ENCODE assay signal across 18 cellular contexts in the genomic region with DNA sequence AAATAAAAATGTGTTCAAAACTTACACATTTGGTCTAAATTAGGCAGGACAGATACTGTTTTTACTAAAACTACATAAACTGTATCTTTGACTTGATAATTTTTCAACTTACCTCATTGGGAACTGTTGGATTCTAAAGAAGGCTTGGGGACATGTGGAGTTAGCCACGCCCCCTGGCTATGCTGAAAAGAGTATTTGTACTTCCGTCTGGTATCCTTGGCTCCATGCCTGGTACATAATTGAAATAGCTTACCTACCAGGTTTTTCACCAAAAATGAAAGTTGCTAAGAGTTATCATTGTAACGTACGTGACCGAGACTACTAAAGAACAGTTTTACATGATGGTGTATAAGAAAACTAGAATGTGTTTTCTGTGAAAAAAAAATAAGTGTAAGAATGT.
DNase-seq lines count a peak whose midpoint lies in the region; ATAC-seq and TF ChIP-seq lines count a peak whose summit lies in the region.
"Had no signal": no experiment of that assay in that cellular context is flagged by ENCODE, and none has a peak within 500 bp of the region (broad histone marks: within the 10 kb centered on the region; RNA-seq: fewer than 3 reads in every experiment).

No MANE protein-coding gene starts in this region.

- H3K79me1 ChIP-seq in trophoblast cell (ENCODE audit: low read length) = no peaks in the 10 kb centered on the region

- H3K9ac ChIP-seq in trophoblast cell (ENCODE audit: low read length) = no peak overlapping the region
- H3K9ac ChIP-seq: neural progenitor cell had no signal

- peaks cover 2% of the 10 kb centered on the region for H3K9me3 Mint-ChIP-seq in chondrocyte (ENCODE audit: low read depth)

- no peak for ATAC-seq in HG03520 (IDR thresholded peaks at IDR 0.05; ENCODE audit: unreplicated experiment)
- ATAC-seq: activated CD8-positive, alpha-beta memory T cell treated with anti-CD3 and anti-CD28 coated beads, Interleukin-2, amount 10 ng/mL, durations not matched to agents 7 days and 5 days; activated T-helper 17 cell treated with anti-CD3 and anti-CD28 coated beads, Interleukin-2, amount 50 U/mL, for 72 hours; gastrocnemius medialis; mucosa of descending colon; Panc1 had no signal

- no peaks in the 10 kb centered on the region for H3K4me1 ChIP-seq in trophoblast cell (ENCODE audit: control insufficient read depth in 1 of 2, insufficient read depth in 2 of 2, low read length in 2 of 2)
- H3K4me1 ChIP-seq: gastrocnemius medialis, neural progenitor cell had no signal

- H4K12ac ChIP-seq in trophoblast cell (ENCODE audit: low read depth, low read length) = no peak overlapping the region

- DNase-seq in NCI-H748 (lab: John Stamatoyannopoulos, UW; ENCODE audit: unreplicated experiment) (peak; percentile 17), NCI-H748 treated with DMSO at 0.1 percent for 48 hours (lab: John Stamatoyannopoulos, UW) (no peak), NCI-H69 (lab: John Stamatoyannopoulos, UW) (peak; percentile 14), chondrocyte (ENCODE audit: low spot score) (no peak), trophoblast cell (peak; percentile 10 to 51), NCI-H1417 (lab: John Stamatoyannopoulos, UW) (no peak)
- no peak for DNase-seq in stimulated activated CD4-positive, alpha-beta T cell treated with anti-CD3 and anti-CD28 coated beads, Interleukin-4, amount 100 ng/mL, for 1 hour
- DNase-seq: activated CD8-positive, alpha-beta memory T cell treated with anti-CD3 and anti-CD28 coated beads, Interleukin-2, amount 10 ng/mL, durations not matched to agents 7 days and 5 days; DND-41; gastrocnemius medialis; NCI-H1092 treated with DMSO at 0.1 percent for 48 hours; NCI-H2171 treated with DMSO at 0.1 percent for 48 hours; substantia nigra had no signal

- no peak overlapping the region for H4K8ac ChIP-seq in trophoblast cell (ENCODE audit: low read depth, low read length)

- H3K23ac ChIP-seq in trophoblast cell (ENCODE audit: low read length) = no peak overlapping the region

- no peak overlapping the region for H2AK5ac ChIP-seq in trophoblast cell (ENCODE audit: low read length)

- H3K4me3 Mint-ChIP-seq in chondrocyte (ENCODE audit: unreplicated experiment) = no peak overlapping the region
- H3K4me3 Mint-ChIP-seq: activated CD8-positive, alpha-beta memory T cell treated with anti-CD3 and anti-CD28 coated beads, Interleukin-2, amount 10 ng/mL, durations not matched to agents 7 days and 5 days; activated T-helper 17 cell treated with anti-CD3 and anti-CD28 coated beads, Interleukin-2, amount 50 U/mL, for 72 hours; neural progenitor cell had no signal

- H3K4me3 ChIP-seq in trophoblast cell (ENCODE audit: low read depth, low read length) = no peak overlapping the region
- H3K4me3 ChIP-seq: gastrocnemius medialis, mucosa of descending colon, neural progenitor cell had no signal

- H3K27me3 ChIP-seq in trophoblast cell (ENCODE audit: insufficient read depth, low read length) = no peaks in the 10 kb centered on the region
- H3K27me3 ChIP-seq: gastrocnemius medialis, neural progenitor cell had no signal

- no peak overlapping the region for H3K27ac ChIP-seq in trophoblast cell (ENCODE audit: low read depth, low read length)
- H3K27ac ChIP-seq: gastrocnemius medialis, neural progenitor cell had no signal

- no peak overlapping the region for H2BK5ac ChIP-seq in trophoblast cell (ENCODE audit: low read depth, low read length, poor library complexity)

- H3K27me3 Mint-ChIP-seq in chondrocyte (ENCODE audit: low read depth) = no peaks in the 10 kb centered on the region
- H3K27me3 Mint-ChIP-seq: activated CD8-positive, alpha-beta memory T cell treated with anti-CD3 and anti-CD28 coated beads, Interleukin-2, amount 10 ng/mL, durations not matched to agents 7 days and 5 days had no signal

- peak overlapping the region; percentile 30 for H3K27ac Mint-ChIP-seq in chondrocyte (ENCODE audit: unreplicated experiment)
- H3K27ac Mint-ChIP-seq: activated CD8-positive, alpha-beta memory T cell treated with anti-CD3 and anti-CD28 coated beads, Interleukin-2, amount 10 ng/mL, durations not matched to agents 7 days and 5 days; activated T-helper 17 cell treated with anti-CD3 and anti-CD28 coated beads, Interleukin-2, amount 50 U/mL, for 72 hours; neural progenitor cell had no signal

- H2BK12ac ChIP-seq in trophoblast cell (ENCODE audit: low read length) = no peak overlapping the region

- H3K18ac ChIP-seq in trophoblast cell (ENCODE audit: low read length) = no peak overlapping the region

- no peak overlapping the region for H3K4me2 ChIP-seq in trophoblast cell (ENCODE audit: low read length)
- H3K4me2 ChIP-seq: neural progenitor cell had no signal

- WGBS in trophoblast cell (ENCODE audit: extremely low coverage, insufficient coverage, insufficient read length) = no CpG with 5 or more reads among the region's 5 CpGs

- H3K36me3 Mint-ChIP-seq in chondrocyte (ENCODE audit: low read depth) = no peaks in the 10 kb centered on the region
- H3K36me3 Mint-ChIP-seq: activated CD8-positive, alpha-beta memory T cell treated with anti-CD3 and anti-CD28 coated beads, Interleukin-2, amount 10 ng/mL, durations not matched to agents 7 days and 5 days; neural progenitor cell had no signal

- no peaks in the 10 kb centered on the region for H3K79me2 ChIP-seq in trophoblast cell (ENCODE audit: control insufficient read depth, insufficient read depth, low read length, poor library complexity)

- H3K4me1 Mint-ChIP-seq in chondrocyte (ENCODE audit: low read depth) = peaks cover 21% of the 10 kb centered on the region
- H3K4me1 Mint-ChIP-seq: activated CD8-positive, alpha-beta memory T cell treated with anti-CD3 and anti-CD28 coated beads, Interleukin-2, amount 10 ng/mL, durations not matched to agents 7 days and 5 days; activated T-helper 17 cell treated with anti-CD3 and anti-CD28 coated beads, Interleukin-2, amount 50 U/mL, for 72 hours; neural progenitor cell had no signal

- TF ChIP-seq CTCF in chondrocyte (IDR thresholded peaks at IDR 0.05) = no peak

- H3K36me3 ChIP-seq in trophoblast cell (ENCODE audit: control insufficient read depth in 1 of 2, insufficient read depth in 2 of 2, low read length in 2 of 2) = no peaks in the 10 kb centered on the region
- H3K36me3 ChIP-seq: gastrocnemius medialis, neural progenitor cell had no signal

- H2BK120ac ChIP-seq in trophoblast cell (ENCODE audit: insufficient read depth, low read length, poor library complexity) = no peak overlapping the region

- no peak overlapping the region for H3K14ac ChIP-seq in trophoblast cell (ENCODE audit: low read length)

- H4K91ac ChIP-seq in trophoblast cell (ENCODE audit: low read depth, low read length) = no peak overlapping the region

- H2AFZ ChIP-seq in trophoblast cell (ENCODE audit: insufficient read depth, low read length, poor library complexity) = no peak overlapping the region
- H2AFZ ChIP-seq: neural progenitor cell had no signal

- no peak overlapping the region for H3K4ac ChIP-seq in trophoblast cell (ENCODE audit: low read depth, low read length)

- H3K9me3 ChIP-seq in trophoblast cell (ENCODE audit: insufficient read depth, low read depth, low read length) = peaks cover 2% of the 10 kb centered on the region

Comparison
In these comparisons a context has a peak if more than half of its experiments do, and no peak if none do; other contexts are left out.
1. DNase-seq: peak in NCI-H748 (single experiment), NCI-H69 (single experiment) and trophoblast cell (2 of 2); none in NCI-H748 treated with DMSO at 0.1 percent for 48 hours (single experiment), chondrocyte (single experiment), stimulated activated CD4-positive, alpha-beta T cell treated with anti-CD3 and anti-CD28 coated beads, Interleukin-4, amount 100 ng/mL, for 1 hour (single experiment) and NCI-H1417 (0 of 3).